27 cellular contexts compared by ENCODE assay signal in the genomic region with DNA sequence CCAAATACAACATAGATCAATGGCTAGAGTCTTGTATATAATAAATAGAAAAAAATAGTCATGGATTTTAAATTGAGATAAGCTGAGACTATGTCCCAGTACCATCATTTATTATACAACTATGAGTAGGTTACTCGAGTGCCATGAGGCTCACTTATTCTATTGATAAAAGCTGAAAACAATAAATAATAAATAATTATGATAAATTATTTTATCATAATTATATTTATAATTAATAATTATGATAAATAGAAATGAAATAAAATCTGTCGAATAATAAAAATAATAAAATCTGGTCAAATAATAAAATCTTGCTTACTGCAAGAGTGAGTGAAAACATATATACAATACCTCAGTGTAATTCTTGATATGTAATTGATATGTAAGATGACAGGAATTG.
"Had no signal": no experiment of that assay in that cellular context is flagged by ENCODE, and none has a peak within 500 bp of the region (broad histone marks: within the 10 kb centered on the region; RNA-seq: fewer than 3 reads in every experiment).

No MANE protein-coding gene starts in this region.

- FAIRE-seq: colon, endometrium had no signal

- H3K27me3 ChIP-seq: dorsolateral prefrontal cortex, esophagus squamous epithelium, gastroesophageal sphincter, heart left ventricle, hepatocyte, left lung had no signal

- H3K4me1 ChIP-seq: esophagus squamous epithelium, gastroesophageal sphincter, heart left ventricle, left lung, lower lobe of right lung had no signal

- H3K9me3 ChIP-seq: esophagus squamous epithelium, gastroesophageal sphincter, heart left ventricle, left lung, lower lobe of right lung, mucosa of descending colon had no signal

- H3K4me3 ChIP-seq: coronary artery, dorsolateral prefrontal cortex, esophagus squamous epithelium, gastroesophageal sphincter, heart left ventricle, hepatocyte, left lung, lower lobe of right lung, mucosa of descending colon had no signal

- ATAC-seq: esophagus mucosa, gastroesophageal sphincter, heart left ventricle, left cardiac atrium, left lung, left ventricle myocardium superior, lower lobe of right lung, mucosa of descending colon had no signal

- H3K27ac ChIP-seq: coronary artery, dorsolateral prefrontal cortex, epithelial cell of prostate, esophagus squamous epithelium, gastroesophageal sphincter, heart left ventricle, hepatocyte, left lung, lower lobe of right lung had no signal

- H3K36me3 ChIP-seq: esophagus squamous epithelium, gastroesophageal sphincter, heart left ventricle, left lung, lower lobe of right lung had no signal

- DNase-seq: dermis blood vessel endothelial cell; dorsolateral prefrontal cortex; effector CD4-positive, alpha-beta T cell; effector memory CD4-positive, alpha-beta T cell; endodermal cell; erythroblast; esophagus squamous epithelium; foreskin fibroblast; foreskin melanocyte; heart left ventricle; hypothalamus; immature natural killer cell; islet precursor cell; left cardiac atrium; left lung; left ventricle myocardium superior; lower lobe of right lung; mesenchymal stem cell; mucosa of descending colon; naive B cell had no signal
